ENCODE assay signal across 9 cellular contexts in genomic region chr1:70528591-70529333, GRCh38.
DNase-seq lines count a peak whose midpoint lies in the region; ATAC-seq and TF ChIP-seq lines count a peak whose summit lies in the region.
"Had no signal": no experiment of that assay in that cellular context is flagged by ENCODE, and none has a peak within 500 bp of the region (broad histone marks: within the 10 kb centered on the region; RNA-seq: fewer than 3 reads in every experiment).

No MANE protein-coding gene starts in this region.

- H3K4me3 Mint-ChIP-seq in activated CD4-positive, alpha-beta T cell treated with anti-CD3 and anti-CD28 coated beads, Interleukin-2, amount 10 ng/mL, durations not matched to agents 7 days and 5 days, result no peak overlapping the region
- no peak overlapping the region for H3K4me3 Mint-ChIP-seq in stimulated activated naive B cell treated with anti-CD40 and anti-IgM and Interleukin-4, amounts not matched to agents 10 μg/mL and 1 μg/mL and 100 μg/mL, for 72 hours
- H3K4me3 Mint-ChIP-seq: central memory CD8-positive, alpha-beta T cell had no signal

- no peaks in the 10 kb centered on the region for H3K4me1 Mint-ChIP-seq in activated CD4-positive, alpha-beta T cell treated with anti-CD3 and anti-CD28 coated beads, Interleukin-2, amount 10 ng/mL, durations not matched to agents 7 days and 5 days
- peaks cover 0 to 2% of the 10 kb centered on the region in 2 donors for H3K4me1 Mint-ChIP-seq in stimulated activated naive B cell treated with anti-CD40 and anti-IgM and Interleukin-4, amounts not matched to agents 10 μg/mL and 1 μg/mL and 100 μg/mL, for 72 hours
- H3K4me1 Mint-ChIP-seq: central memory CD8-positive, alpha-beta T cell had no signal

- peak; percentile 8 for DNase-seq in activated CD4-positive, alpha-beta T cell treated with anti-CD3 and anti-CD28 coated beads, Interleukin-2, amount 10 ng/mL, durations not matched to agents 7 days and 5 days
- DNase-seq in activated CD4-positive, alpha-beta T cell treated with anti-CD3 and anti-CD28 coated beads for 48 hours, result no peak
- DNase-seq in MV-4-11 (lab: John Stamatoyannopoulos, UW) (peak; percentile 20), hepatic stellate cell (ENCODE audit: low spot score) (peak; percentile 16)
- DNase-seq in stimulated activated naive B cell treated with anti-CD40 and anti-IgM and Interleukin-4, amounts not matched to agents 10 μg/mL and 1 μg/mL and 100 μg/mL, for 72 hours, result no peak
- no peak for DNase-seq in stimulated activated CD4-positive, alpha-beta T cell treated with anti-CD3 and anti-CD28 coated beads, Interleukin-4, amount 100 ng/mL, for 1 hour

- peaks cover 22% of the 10 kb centered on the region for H3K27me3 Mint-ChIP-seq in activated CD4-positive, alpha-beta T cell treated with anti-CD3 and anti-CD28 coated beads, Interleukin-2, amount 10 ng/mL, durations not matched to agents 7 days and 5 days
- peaks cover 18 to 36% of the 10 kb centered on the region in 2 donors for H3K27me3 Mint-ChIP-seq in stimulated activated naive B cell treated with anti-CD40 and anti-IgM and Interleukin-4, amounts not matched to agents 10 μg/mL and 1 μg/mL and 100 μg/mL, for 72 hours

- CTCF ChIA-PET in activated CD4-positive, alpha-beta T cell treated with anti-CD3 and anti-CD28 coated beads, Interleukin-2, amount 10 ng/mL, durations not matched to agents 7 days and 5 days (lab: Charles Lee), result interaction anchor here (1.0 kb wide), 1 partner anchor 42 kb away, joined by 5 read pairs; no protein-coding TSS in a partner anchor

- no peak overlapping the region for H3K27ac ChIP-seq in VCaP

- H3K27ac Mint-ChIP-seq in activated CD4-positive, alpha-beta T cell treated with anti-CD3 and anti-CD28 coated beads, Interleukin-2, amount 10 ng/mL, durations not matched to agents 7 days and 5 days, result no peak overlapping the region
- no peak overlapping the region for H3K27ac Mint-ChIP-seq in stimulated activated naive B cell treated with anti-CD40 and anti-IgM and Interleukin-4, amounts not matched to agents 10 μg/mL and 1 μg/mL and 100 μg/mL, for 72 hours

- peak; percentile 81 for ATAC-seq in GM21515 (IDR thresholded peaks at IDR 0.05; ENCODE audit: unreplicated experiment)
- peak; percentile 67 for ATAC-seq in stimulated activated naive B cell treated with anti-CD40 and anti-IgM and Interleukin-4, amounts not matched to agents 10 μg/mL and 1 μg/mL and 100 μg/mL, for 72 hours (replicated peaks)

- H3K9me3 Mint-ChIP-seq in activated CD4-positive, alpha-beta T cell treated with anti-CD3 and anti-CD28 coated beads, Interleukin-2, amount 10 ng/mL, durations not matched to agents 7 days and 5 days, result no peaks in the 10 kb centered on the region
- H3K9me3 Mint-ChIP-seq in stimulated activated naive B cell treated with anti-CD40 and anti-IgM and Interleukin-4, amounts not matched to agents 10 μg/mL and 1 μg/mL and 100 μg/mL, for 72 hours, result no peaks in the 10 kb centered on the region
- H3K9me3 Mint-ChIP-seq: central memory CD8-positive, alpha-beta T cell had no signal

- POLR2A ChIA-PET in activated CD4-positive, alpha-beta T cell treated with anti-CD3 and anti-CD28 coated beads, Interleukin-2, amount 10 ng/mL, durations not matched to agents 7 days and 5 days (lab: Charles Lee), result no interaction called here

- H3K36me3 Mint-ChIP-seq in activated CD4-positive, alpha-beta T cell treated with anti-CD3 and anti-CD28 coated beads, Interleukin-2, amount 10 ng/mL, durations not matched to agents 7 days and 5 days (ENCODE audit: low read depth), result no peaks in the 10 kb centered on the region
- H3K36me3 Mint-ChIP-seq in stimulated activated naive B cell treated with anti-CD40 and anti-IgM and Interleukin-4, amounts not matched to agents 10 μg/mL and 1 μg/mL and 100 μg/mL, for 72 hours, result no peaks in the 10 kb centered on the region

- TF ChIP-seq CTCF in VCaP (conservative IDR thresholded peaks at IDR 0.05), result peak; percentile 89

Comparison
In these comparisons a context has a peak if more than half of its experiments do, and no peak if none do; other contexts are left out.
1. DNase-seq: peak in activated CD4-positive, alpha-beta T cell treated with anti-CD3 and anti-CD28 coated beads, Interleukin-2, amount 10 ng/mL, durations not matched to agents 7 days and 5 days (single experiment), MV-4-11 (single experiment) and hepatic stellate cell (single experiment); none in activated CD4-positive, alpha-beta T cell treated with anti-CD3 and anti-CD28 coated beads for 48 hours (single experiment), stimulated activated naive B cell treated with anti-CD40 and anti-IgM and Interleukin-4, amounts not matched to agents 10 μg/mL and 1 μg/mL and 100 μg/mL, for 72 hours (single experiment) and stimulated activated CD4-positive, alpha-beta T cell treated with anti-CD3 and anti-CD28 coated beads, Interleukin-4, amount 100 ng/mL, for 1 hour (single experiment).